ENCODE assay signal across 1 cellular context in genomic region chr20:63028461-63028921, GRCh38.
TF ChIP-seq lines count a peak whose summit lies in the region.

No MANE protein-coding gene starts in this region.

TF ChIP-seq in WTC11, 78 proteins besides CTCF, POLR2A, EP300 and RAD21 (continued from another document):
- TF ChIP-seq PREB (CRISPR knock-in tag; IDR thresholded peaks at IDR 0.05; ENCODE audit: borderline replicate concordance) (no peak), ZNF138 (CRISPR knock-in tag; conservative IDR thresholded peaks at IDR 0.05) (no peak), TCF7 (CRISPR knock-in tag; IDR thresholded peaks at IDR 0.05; ENCODE audit: low read depth) (no peak), NFYB (CRISPR knock-in tag; conservative IDR thresholded peaks at IDR 0.05; ENCODE audit: low read depth) (no peak)
